ENCODE assay signal across 9 cellular contexts in the genomic region with DNA sequence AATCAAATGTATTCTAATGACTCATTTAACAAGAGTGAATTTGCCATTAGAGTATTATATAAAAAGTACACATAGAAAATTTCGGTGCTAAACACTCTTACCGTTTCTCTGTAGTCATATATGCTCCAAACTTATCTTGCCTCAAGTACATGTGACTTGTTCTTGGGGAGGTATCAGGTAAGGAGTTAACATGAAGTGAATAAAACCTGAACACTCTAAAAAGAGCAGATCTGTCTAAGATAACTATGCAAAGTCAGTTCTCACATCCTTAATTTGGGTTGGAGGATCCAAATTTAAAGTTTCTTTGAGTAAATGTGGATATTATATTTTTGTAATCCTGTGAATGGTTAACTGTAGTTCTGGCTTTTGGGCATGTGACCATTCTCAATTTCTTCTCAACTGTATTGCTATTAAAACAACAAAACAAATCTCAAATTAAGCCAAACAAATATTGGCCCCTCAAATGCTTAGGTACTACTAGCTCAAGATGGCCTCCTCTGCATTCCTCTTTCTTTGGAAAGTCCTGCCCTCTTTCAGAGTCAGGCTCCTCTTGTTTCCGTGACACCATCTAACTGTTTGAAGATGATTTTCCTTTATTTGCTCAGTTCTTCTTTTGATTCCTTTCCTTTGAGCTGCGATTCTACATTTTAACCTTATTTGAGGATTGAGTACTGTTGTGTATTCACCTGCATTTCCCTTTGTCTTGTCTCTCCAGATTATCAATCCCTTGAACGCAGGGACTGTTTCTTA. TPM values are rescaled to one million over a fixed set of nuclear protein-coding genes. Genes with fewer than 3 reads are reported as not detected.
A peak's percentile ranks its signal among the peaks of the same experiment; 100 is the strongest.
DNase-seq lines count a peak whose midpoint lies in the region; TF ChIP-seq lines count a peak whose summit lies in the region.
"Had no signal": no experiment of that assay in that cellular context is flagged by ENCODE, and none has a peak within 500 bp of the region (broad histone marks: within the 10 kb centered on the region; RNA-seq: fewer than 3 reads in every experiment).

No MANE protein-coding gene starts in this region.

- intact Hi-C loops in activated T-helper 1 cell treated with anti-CD3 and anti-CD28 coated beads, Interleukin-12 subunit alpha, Interleukin-12 subunit beta, Interleukin-2, Interleukin-4 antibody, amounts not matched to agents 30 ng/mL and 10 ng/mL and 1 ng/mL, durations not matched to agents 14 hours and 24 hours and 36 hours (cut with micrococcal nuclease) = loop anchor here (5.0 kb wide), 1 partner anchor 184 kb away; no protein-coding TSS in a partner anchor
- intact Hi-C loops in ascending aorta (cut with DNase I) = no loop called here

- H3T11ph ChIP-seq in H9 (ENCODE audit: low read length) = no peak overlapping the region

- H3K23me2 ChIP-seq in H9 (ENCODE audit: insufficient read length, low read depth, low read length, poor library complexity, severe bottlenecking) = peaks cover 10% of the 10 kb centered on the region

- peaks cover 60% of the 10 kb centered on the region for H3K4me1 Mint-ChIP-seq in T-helper 1 cell treated with Interleukin-12 subunit alpha and Interleukin-12 subunit beta and Interleukin-4 antibody, amounts not matched to agents 30 μg/mL and 1 μg/mL, for 36 hours (ENCODE audit: low read depth)
- peaks cover 25 to 33% of the 10 kb centered on the region in 2 experiments for H3K4me1 Mint-ChIP-seq in H9
- peaks cover 67% of the 10 kb centered on the region for H3K4me1 Mint-ChIP-seq in activated T-helper 1 cell treated with anti-CD3 and anti-CD28 coated beads, Interleukin-12 subunit alpha, Interleukin-12 subunit beta, Interleukin-2, Interleukin-4 antibody, amounts not matched to agents 30 ng/mL and 10 ng/mL and 1 ng/mL, durations not matched to agents 14 hours and 24 hours and 36 hours (ENCODE audit: low read depth)

- H3K56ac ChIP-seq in H9 (ENCODE audit: insufficient read length, low read depth, low read length) = no peak overlapping the region

- peak overlapping the region; percentile 70 for H3K4me3 Mint-ChIP-seq in T-helper 1 cell treated with Interleukin-12 subunit alpha and Interleukin-12 subunit beta and Interleukin-4 antibody, amounts not matched to agents 30 μg/mL and 1 μg/mL, for 36 hours
- peak overlapping the region in 1 of 2 experiments; percentile 21; a peak in 1 of 5 replicates for H3K4me3 Mint-ChIP-seq in H9
- H3K4me3 Mint-ChIP-seq in activated T-helper 1 cell treated with anti-CD3 and anti-CD28 coated beads, Interleukin-12 subunit alpha, Interleukin-12 subunit beta, Interleukin-2, Interleukin-4 antibody, amounts not matched to agents 30 ng/mL and 10 ng/mL and 1 ng/mL, durations not matched to agents 14 hours and 24 hours and 36 hours = peak overlapping the region; percentile 72

- peaks cover 12% of the 10 kb centered on the region; the same call in 1 of the 2 replicates for H3K79me2 ChIP-seq in H9 (ENCODE audit: insufficient read depth, low read length)
- H3K79me2 ChIP-seq in trophoblast cell (ENCODE audit: control insufficient read depth, insufficient read depth, low read length, poor library complexity) = peaks cover 25% of the 10 kb centered on the region

- H3K27ac ChIP-seq in H9 (ENCODE audit: insufficient read length, low read depth, low read length) (no peak overlapping the region), trophoblast cell (ENCODE audit: low read depth, low read length) (no peak overlapping the region), ascending aorta (no peak overlapping the region)

- H2BK20ac ChIP-seq in H9 (ENCODE audit: low read depth, low read length, poor library complexity, severe bottlenecking) = no peak overlapping the region

- H3K9ac ChIP-seq in H9 (ENCODE audit: extremely low read depth, insufficient read length, low read length) (no peak overlapping the region), trophoblast cell (ENCODE audit: low read length) (no peak overlapping the region)

- no CpG with 5 or more reads among the region's 5 CpGs for WGBS in H9 (ENCODE audit: extremely low coverage, insufficient read length, low lambda C conversion rate)
- WGBS in trophoblast cell (ENCODE audit: extremely low coverage, insufficient coverage, insufficient read length) = no CpG with 5 or more reads among the region's 5 CpGs

- H2BK12ac ChIP-seq in H9 (ENCODE audit: insufficient read length, low read depth, low read length) (no peak overlapping the region), trophoblast cell (ENCODE audit: low read length) (no peak overlapping the region)

- H2BK15ac ChIP-seq in H9 (ENCODE audit: low read depth, low read length) = no peak overlapping the region

- H3K27me3 ChIP-seq in H9 (ENCODE audit: insufficient read depth, low read length) (no peaks in the 10 kb centered on the region), trophoblast cell (ENCODE audit: insufficient read depth, low read length) (no peaks in the 10 kb centered on the region), ascending aorta (no peaks in the 10 kb centered on the region)

- H3K4ac ChIP-seq in H9 (ENCODE audit: low read depth, low read length) (no peak overlapping the region), trophoblast cell (ENCODE audit: low read depth, low read length) (peak overlapping the region; percentile 21)

- no peak overlapping the region for H3K14ac ChIP-seq in H9 (ENCODE audit: insufficient read depth, low read length)
- H3K14ac ChIP-seq in trophoblast cell (ENCODE audit: low read length) = no peak overlapping the region

- H3K36me3 Mint-ChIP-seq in T-helper 1 cell treated with Interleukin-12 subunit alpha and Interleukin-12 subunit beta and Interleukin-4 antibody, amounts not matched to agents 30 μg/mL and 1 μg/mL, for 36 hours (ENCODE audit: low read depth) = peaks cover 59% of the 10 kb centered on the region
- H3K36me3 Mint-ChIP-seq in H9 (ENCODE audit: insufficient read depth in 1 of 3, low read depth in 3 of 3) = peaks cover 8 to 15% (median 11%) of the 10 kb centered on the region in 3 experiments; a peak in 6 of 7 replicates
- peaks cover 58% of the 10 kb centered on the region for H3K36me3 Mint-ChIP-seq in activated T-helper 1 cell treated with anti-CD3 and anti-CD28 coated beads, Interleukin-12 subunit alpha, Interleukin-12 subunit beta, Interleukin-2, Interleukin-4 antibody, amounts not matched to agents 30 ng/mL and 10 ng/mL and 1 ng/mL, durations not matched to agents 14 hours and 24 hours and 36 hours (ENCODE audit: low read depth)

- no peak overlapping the region for H2BK5ac ChIP-seq in H9 (ENCODE audit: insufficient read length, low read length)
- no peak overlapping the region for H2BK5ac ChIP-seq in trophoblast cell (ENCODE audit: low read depth, low read length, poor library complexity)

- H4K5ac ChIP-seq in H9 (ENCODE audit: insufficient read length, low read depth, low read length) = no peak overlapping the region

- H3K36me3 ChIP-seq in trophoblast cell (ENCODE audit: control insufficient read depth in 1 of 2, insufficient read depth in 2 of 2, low read length in 2 of 2) = peaks cover 5% of the 10 kb centered on the region in 2 experiments
- H3K36me3 ChIP-seq in ascending aorta = peaks cover 0 to 2% of the 10 kb centered on the region in 2 donors

- no peak overlapping the region for H3K23ac ChIP-seq in H9 (ENCODE audit: insufficient read length, low read depth, low read length)
- H3K23ac ChIP-seq in trophoblast cell (ENCODE audit: low read length) = no peak overlapping the region

- no peak for TF ChIP-seq CTCF in H9 (conservative IDR thresholded peaks at IDR 0.05)
- TF ChIP-seq CTCF in ascending aorta (IDR thresholded peaks at IDR 0.05) = no peak

- H4K20me1 ChIP-seq in H9 (ENCODE audit: control insufficient read depth, insufficient read depth, insufficient read length) = no peaks in the 10 kb centered on the region

- no peak for DNase-seq in T-helper 1 cell
- DNase-seq in H9 = no peak
- DNase-seq in activated T-helper 1 cell treated with anti-CD3 and anti-CD28 coated beads, Interleukin-12 subunit alpha, Interleukin-12 subunit beta, Interleukin-2, Interleukin-4 antibody, amounts not matched to agents 30 ng/mL and 10 ng/mL and 1 ng/mL, durations not matched to agents 14 hours and 24 hours and 36 hours (ENCODE audit: low spot score) = no peak
- DNase-seq in trophoblast cell = no peak
- DNase-seq in ascending aorta (ENCODE audit: low spot score in 2 of 2) = no peak
- DNase-seq in activated effector memory CD4-positive, alpha-beta T cell treated with anti-CD3 and anti-CD28 coated beads, Interleukin-2, amount 50 U/mL, for 16 hours = no peak
- DNase-seq in DMS153 treated with DMSO at 0.1 percent for 48 hours (lab: John Stamatoyannopoulos, UW; ENCODE audit: unreplicated experiment) = no peak
- DNase-seq: stimulated activated CD8-positive, alpha-beta memory T cell treated with anti-CD3 and anti-CD28 coated beads, Interleukin-4, amount 100 ng/mL, for 48 hours had no signal

- H3K27me3 Mint-ChIP-seq in T-helper 1 cell treated with Interleukin-12 subunit alpha and Interleukin-12 subunit beta and Interleukin-4 antibody, amounts not matched to agents 30 μg/mL and 1 μg/mL, for 36 hours (ENCODE audit: low read depth) = no peaks in the 10 kb centered on the region
- H3K27me3 Mint-ChIP-seq in H9 (ENCODE audit: low read depth) = peaks cover 5% of the 10 kb centered on the region
- H3K27me3 Mint-ChIP-seq in activated T-helper 1 cell treated with anti-CD3 and anti-CD28 coated beads, Interleukin-12 subunit alpha, Interleukin-12 subunit beta, Interleukin-2, Interleukin-4 antibody, amounts not matched to agents 30 ng/mL and 10 ng/mL and 1 ng/mL, durations not matched to agents 14 hours and 24 hours and 36 hours (ENCODE audit: insufficient read depth) = no peaks in the 10 kb centered on the region

- H2BK120ac ChIP-seq in H9 (ENCODE audit: low read depth, low read length, poor library complexity, severe bottlenecking) (no peak overlapping the region), trophoblast cell (ENCODE audit: insufficient read depth, low read length, poor library complexity) (no peak overlapping the region)

- no peak overlapping the region for H4K8ac ChIP-seq in H9 (replicated peaks; ENCODE audit: insufficient read length, low read depth, low read length)
- H4K8ac ChIP-seq in trophoblast cell (ENCODE audit: low read depth, low read length) = no peak overlapping the region

- H4K12ac ChIP-seq in trophoblast cell (ENCODE audit: low read depth, low read length) = no peak overlapping the region

- H3K4me2 ChIP-seq in H9 (ENCODE audit: insufficient read depth, insufficient read length, low read length) (no peak overlapping the region), trophoblast cell (ENCODE audit: low read length) (no peak overlapping the region)

- no peak overlapping the region for H3K4me3 ChIP-seq in trophoblast cell (ENCODE audit: low read depth, low read length)
- H3K4me3 ChIP-seq in ascending aorta = no peak overlapping the region

- H3K9me3 ChIP-seq in H9 (ENCODE audit: control insufficient read depth, low read depth, low read length) = no peaks in the 10 kb centered on the region
- H3K9me3 ChIP-seq in trophoblast cell (ENCODE audit: insufficient read depth, low read depth, low read length) = no peaks in the 10 kb centered on the region
- no peaks in the 10 kb centered on the region for H3K9me3 ChIP-seq in ascending aorta

- H3K9me3 Mint-ChIP-seq in T-helper 1 cell treated with Interleukin-12 subunit alpha and Interleukin-12 subunit beta and Interleukin-4 antibody, amounts not matched to agents 30 μg/mL and 1 μg/mL, for 36 hours = no peaks in the 10 kb centered on the region
- no peaks in the 10 kb centered on the region for H3K9me3 Mint-ChIP-seq in H9
- H3K9me3 Mint-ChIP-seq in activated T-helper 1 cell treated with anti-CD3 and anti-CD28 coated beads, Interleukin-12 subunit alpha, Interleukin-12 subunit beta, Interleukin-2, Interleukin-4 antibody, amounts not matched to agents 30 ng/mL and 10 ng/mL and 1 ng/mL, durations not matched to agents 14 hours and 24 hours and 36 hours = no peaks in the 10 kb centered on the region

- H2AFZ ChIP-seq in H9 (ENCODE audit: low read length) (no peak overlapping the region), trophoblast cell (ENCODE audit: insufficient read depth, low read length, poor library complexity) (no peak overlapping the region)

- H4K91ac ChIP-seq in H9 (ENCODE audit: insufficient read length, low read depth, low read length) = no peak overlapping the region
- no peak overlapping the region for H4K91ac ChIP-seq in trophoblast cell (ENCODE audit: low read depth, low read length)

- H2AK5ac ChIP-seq in H9 (ENCODE audit: insufficient read length, low read length) (no peak overlapping the region), trophoblast cell (ENCODE audit: low read length) (no peak overlapping the region)

- H3K79me1 ChIP-seq in H9 (ENCODE audit: insufficient read depth, low read depth, low read length, poor library complexity, severe bottlenecking) (peaks cover 4% of the 10 kb centered on the region), trophoblast cell (ENCODE audit: low read length) (peaks cover 22% of the 10 kb centered on the region)

- H3K18ac ChIP-seq in H9 (ENCODE audit: insufficient read length, low read depth, low read length) = no peak overlapping the region
- H3K18ac ChIP-seq in trophoblast cell (ENCODE audit: low read length) = no peak overlapping the region

- peak overlapping the region; percentile 82 for H3K27ac Mint-ChIP-seq in T-helper 1 cell treated with Interleukin-12 subunit alpha and Interleukin-12 subunit beta and Interleukin-4 antibody, amounts not matched to agents 30 μg/mL and 1 μg/mL, for 36 hours
- H3K27ac Mint-ChIP-seq in H9 = peak overlapping the region in 2 of 3 experiments; percentile 4 to 30; a peak in 3 of 7 replicates
- H3K27ac Mint-ChIP-seq in activated T-helper 1 cell treated with anti-CD3 and anti-CD28 coated beads, Interleukin-12 subunit alpha, Interleukin-12 subunit beta, Interleukin-2, Interleukin-4 antibody, amounts not matched to agents 30 ng/mL and 10 ng/mL and 1 ng/mL, durations not matched to agents 14 hours and 24 hours and 36 hours = peak overlapping the region; percentile 94

- H3K4me1 ChIP-seq in H9 (ENCODE audit: insufficient read depth, low read length) = peaks cover 6% of the 10 kb centered on the region; the same call in 1 of the 2 replicates
- peaks cover 13 to 19% of the 10 kb centered on the region in 2 experiments for H3K4me1 ChIP-seq in trophoblast cell (ENCODE audit: control insufficient read depth in 1 of 2, insufficient read depth in 2 of 2, low read length in 2 of 2)
- H3K4me1 ChIP-seq in ascending aorta = peaks cover 2 to 20% of the 10 kb centered on the region in 2 donors

RNA-seq across cellular contexts. Expression of a gene that starts 4.2 kb away (rescaled TPM):
- 11.6 and 11.7 TPM in 2 replicates for total RNA-seq in H9 (2021)
- total RNA-seq in activated T-helper 1 cell treated with anti-CD3 and anti-CD28 coated beads, Interleukin-12 subunit alpha, Interleukin-12 subunit beta, Interleukin-2, Interleukin-4 antibody, amounts not matched to agents 30 ng/mL and 10 ng/mL and 1 ng/mL, durations not matched to agents 14 hours and 24 hours and 36 hours = 169 and 192 TPM in 2 replicates
- 44.8 and 49.1 TPM in 2 replicates for polyA plus RNA-seq in trophoblast cell (2013)
- total RNA-seq in ascending aorta = 27.2 TPM

Comparison
In these comparisons a context has a peak if more than half of its experiments do, and no peak if none do; other contexts are left out.
1. H3K27ac Mint-ChIP-seq: peak in every context shown above with its lines; median percentile 94 in activated T-helper 1 cell treated with anti-CD3 and anti-CD28 coated beads, Interleukin-12 subunit alpha, Interleukin-12 subunit beta, Interleukin-2, Interleukin-4 antibody, amounts not matched to agents 30 ng/mL and 10 ng/mL and 1 ng/mL, durations not matched to agents 14 hours and 24 hours and 36 hours; 82 in T-helper 1 cell treated with Interleukin-12 subunit alpha and Interleukin-12 subunit beta and Interleukin-4 antibody, amounts not matched to agents 30 μg/mL and 1 μg/mL, for 36 hours; 17 in H9.